8 cellular contexts compared by ENCODE assay signal in genomic region chr9:136840877-136841645, GRCh38. TPM values are rescaled to one million over a fixed set of nuclear protein-coding genes. Genes with fewer than 3 reads are reported as not detected.
DNase-seq lines count a peak whose midpoint lies in the region; ATAC-seq and TF ChIP-seq lines count a peak whose summit lies in the region.

No MANE protein-coding gene starts in this region.

- H3K36me3 ChIP-seq in neural progenitor cell = no peaks in the 10 kb centered on the region

- H3K4me1 ChIP-seq in neural progenitor cell = peaks cover 23% of the 10 kb centered on the region

- no peaks in the 10 kb centered on the region for H3K9me3 Mint-ChIP-seq in neural progenitor cell
- no peaks in the 10 kb centered on the region for H3K9me3 Mint-ChIP-seq in activated T-cell treated with anti-CD3 and anti-CD28 coated beads, Interleukin-2, amount 50 U/mL, for 72 hours
- no peaks in the 10 kb centered on the region for H3K9me3 Mint-ChIP-seq in CD4-positive, alpha-beta T cell

- POLR2A ChIA-PET in CD4-positive, alpha-beta T cell (lab: Charles Lee) = interaction anchor here (1.6 kb wide), 1 partner anchor 11 kb away, joined by 4 read pairs; the partner anchor contains the start of gene MAMDC4

- peak overlapping the region; percentile 14 for H3K4me2 ChIP-seq in neural progenitor cell

- H2AFZ ChIP-seq in neural progenitor cell (replicated peaks) = no peak overlapping the region

- CTCF ChIA-PET in CD4-positive, alpha-beta T cell (lab: Charles Lee) = interaction anchor here (1.1 to 3.2 kb wide), 3 partner anchors 144 to 194 kb away, joined by 3 to 20 read pairs (median 6); partner anchors contain the start of gene CLIC3

- H3K4me1 Mint-ChIP-seq in neural progenitor cell = peaks cover 23% of the 10 kb centered on the region
- H3K4me1 Mint-ChIP-seq in activated T-cell treated with anti-CD3 and anti-CD28 coated beads, Interleukin-2, amount 50 U/mL, for 72 hours (ENCODE audit: low read depth) = peaks cover 18% of the 10 kb centered on the region
- peaks cover 15% of the 10 kb centered on the region for H3K4me1 Mint-ChIP-seq in CD4-positive, alpha-beta T cell (ENCODE audit: low read depth)

- peak overlapping the region; percentile 74 for H3K27ac ChIP-seq in neural progenitor cell
- H3K27ac ChIP-seq in CD4-positive, alpha-beta T cell (ENCODE audit: low read depth, low read length) = no peak overlapping the region

- DNase-seq in NCI-H1436 (lab: John Stamatoyannopoulos, UW) (peak; percentile 52), NCI-H1436 treated with DMSO at 0.1 percent for 48 hours (lab: John Stamatoyannopoulos, UW) (no peak), NCI-H526 (lab: John Stamatoyannopoulos, UW) (peak; percentile 61 to 82), dermis blood vessel endothelial cell (peak; percentile 37), neural progenitor cell (ENCODE audit: low spot score) (peak; percentile 51)
- DNase-seq in activated T-cell treated with anti-CD3 and anti-CD28 coated beads, Interleukin-2, amount 50 U/mL, for 72 hours = no peak
- DNase-seq in stimulated activated CD4-positive, alpha-beta T cell treated with anti-CD3 and anti-CD28 coated beads, Interleukin-12 subunit alpha, Interleukin-12 subunit beta, amount 100 ng/mL, for 4 hours = no peak
- no peak for DNase-seq in CD4-positive, alpha-beta T cell

- no peaks in the 10 kb centered on the region for H3K79me2 ChIP-seq in neural progenitor cell (ENCODE audit: low read depth)

- H3K27me3 ChIP-seq in neural progenitor cell = peaks cover 9% of the 10 kb centered on the region
- H3K27me3 ChIP-seq in CD4-positive, alpha-beta T cell (ENCODE audit: control insufficient read depth, insufficient read depth, low read length) = peaks cover 11% of the 10 kb centered on the region

- peaks cover 15% of the 10 kb centered on the region for H3K27me3 Mint-ChIP-seq in neural progenitor cell (ENCODE audit: insufficient read depth, low read depth)
- H3K27me3 Mint-ChIP-seq in activated T-cell treated with anti-CD3 and anti-CD28 coated beads, Interleukin-2, amount 50 U/mL, for 72 hours (ENCODE audit: low read depth) = no peaks in the 10 kb centered on the region
- peaks cover 16% of the 10 kb centered on the region for H3K27me3 Mint-ChIP-seq in CD4-positive, alpha-beta T cell

- peaks cover 40% of the 10 kb centered on the region for H4K20me1 ChIP-seq in neural progenitor cell (ENCODE audit: low read depth)

- no peaks in the 10 kb centered on the region for H3K36me3 Mint-ChIP-seq in neural progenitor cell
- H3K36me3 Mint-ChIP-seq in activated T-cell treated with anti-CD3 and anti-CD28 coated beads, Interleukin-2, amount 50 U/mL, for 72 hours (ENCODE audit: insufficient read depth in 2 of 2) = no peaks in the 10 kb centered on the region
- peaks cover 5% of the 10 kb centered on the region for H3K36me3 Mint-ChIP-seq in CD4-positive, alpha-beta T cell (ENCODE audit: low read depth)

- peak overlapping the region; percentile 46 for H3K27ac Mint-ChIP-seq in neural progenitor cell
- H3K27ac Mint-ChIP-seq in activated T-cell treated with anti-CD3 and anti-CD28 coated beads, Interleukin-2, amount 50 U/mL, for 72 hours = no peak overlapping the region
- no peak overlapping the region for H3K27ac Mint-ChIP-seq in CD4-positive, alpha-beta T cell

- TF ChIP-seq CTCF in neural progenitor cell (IDR thresholded peaks at IDR 0.05) = no peak
- no peak for TF ChIP-seq CTCF in CD4-positive, alpha-beta T cell (IDR thresholded peaks at IDR 0.05)

- no peak overlapping the region for H3K9ac ChIP-seq in neural progenitor cell

- H3F3A ChIP-seq in neural progenitor cell (ENCODE audit: low read depth) = peaks cover 28% of the 10 kb centered on the region

- H3K4me3 ChIP-seq in neural progenitor cell = no peak overlapping the region

- no peaks in the 10 kb centered on the region for H3K9me3 ChIP-seq in neural progenitor cell (ENCODE audit: low read depth)
- H3K9me3 ChIP-seq in CD4-positive, alpha-beta T cell (ENCODE audit: control insufficient read depth, low read length) = no peaks in the 10 kb centered on the region

- no peak overlapping the region for H3K4me3 Mint-ChIP-seq in neural progenitor cell
- no peak overlapping the region for H3K4me3 Mint-ChIP-seq in activated T-cell treated with anti-CD3 and anti-CD28 coated beads, Interleukin-2, amount 50 U/mL, for 72 hours
- no peak overlapping the region for H3K4me3 Mint-ChIP-seq in CD4-positive, alpha-beta T cell

- no peak for ATAC-seq in activated T-cell treated with anti-CD3 and anti-CD28 coated beads, Interleukin-2, amount 50 U/mL, for 72 hours (replicated peaks in 1 of 2)
- ATAC-seq in CD4-positive, alpha-beta T cell (ENCODE audit: poor library complexity) = no peak

- intact Hi-C loops in CD4-positive, alpha-beta T cell (cut with DNase I, micrococcal nuclease) = loop anchor here (2.0 to 10.0 kb wide), 2 partner anchors 32 to 104 kb away; partner anchors contain the start of genes C8G (in 1 of the 2) and FBXW5 (in 1 of the 2)

RNA-seq across cellular contexts. Expression of gene AJM1, which starts 1.2 kb away (rescaled TPM):
- total RNA-seq in dermis blood vessel endothelial cell = 1.0 TPM in 2 replicates
- total RNA-seq in neural progenitor cell (ENCODE audit: low replicate concordance) = 0.77 TPM in 1 of 2 replicates, not detected in the other
- 1 to 10 TPM; 5.3 to 5.7 TPM for total RNA-seq in activated T-cell treated with anti-CD3 and anti-CD28 coated beads, Interleukin-2, amount 50 U/mL, for 72 hours
- 1 to 10 TPM; 1.1 to 1.2 TPM for total RNA-seq in CD4-positive, alpha-beta T cell

RNA-seq across cellular contexts. Expression of gene PHPT1, which starts 8.1 kb away (rescaled TPM):
- total RNA-seq in dermis blood vessel endothelial cell (99.0 and 104 TPM in 2 replicates), neural progenitor cell (ENCODE audit: low replicate concordance) (58.8 and 110 TPM in 2 replicates)
- 100 to 1,000 TPM in 1 of 2 donors, 10 to 100 TPM in 1; 95.7 to 111 TPM for total RNA-seq in activated T-cell treated with anti-CD3 and anti-CD28 coated beads, Interleukin-2, amount 50 U/mL, for 72 hours
- total RNA-seq in CD4-positive, alpha-beta T cell = 10 to 100 TPM; 13.6 to 17.8 TPM

RNA-seq across cellular contexts. Expression of gene MAMDC4, which starts 11.1 kb away (rescaled TPM):
- 2.0 and 5.1 TPM in 2 replicates for total RNA-seq in dermis blood vessel endothelial cell
- total RNA-seq in neural progenitor cell (ENCODE audit: low replicate concordance) = 2.6 and 8.3 TPM in 2 replicates
- 10 to 100 TPM; 11.7 to 14.8 TPM for total RNA-seq in activated T-cell treated with anti-CD3 and anti-CD28 coated beads, Interleukin-2, amount 50 U/mL, for 72 hours
- 1 to 10 TPM; 2.2 to 3.4 TPM for total RNA-seq in CD4-positive, alpha-beta T cell

RNA-seq across cellular contexts. Expression of gene EDF1, which starts 25.0 kb away (rescaled TPM):
- total RNA-seq in dermis blood vessel endothelial cell (309 and 438 TPM in 2 replicates), neural progenitor cell (ENCODE audit: low replicate concordance) (269 and 293 TPM in 2 replicates)
- 100 to 1,000 TPM; 254 to 267 TPM for total RNA-seq in activated T-cell treated with anti-CD3 and anti-CD28 coated beads, Interleukin-2, amount 50 U/mL, for 72 hours
- 100 to 1,000 TPM; 215 to 220 TPM for total RNA-seq in CD4-positive, alpha-beta T cell

RNA-seq across cellular contexts. Expression of gene RABL6, which starts 33.3 kb away (rescaled TPM):
- 69.1 and 95.8 TPM in 2 replicates for total RNA-seq in dermis blood vessel endothelial cell
- 71.2 and 148 TPM in 2 replicates for total RNA-seq in neural progenitor cell (ENCODE audit: low replicate concordance)
- total RNA-seq in activated T-cell treated with anti-CD3 and anti-CD28 coated beads, Interleukin-2, amount 50 U/mL, for 72 hours = 10 to 100 TPM; 65.7 to 66.8 TPM
- 10 to 100 TPM; 46.4 to 48.5 TPM for total RNA-seq in CD4-positive, alpha-beta T cell

Comparison
In these comparisons a context has a peak if more than half of its experiments do, and no peak if none do; other contexts are left out.
1. DNase-seq: peak in NCI-H1436 (single experiment), NCI-H526 (2 of 2), dermis blood vessel endothelial cell (single experiment) and neural progenitor cell (single experiment); none in NCI-H1436 treated with DMSO at 0.1 percent for 48 hours (single experiment), activated T-cell treated with anti-CD3 and anti-CD28 coated beads, Interleukin-2, amount 50 U/mL, for 72 hours (0 of 2), stimulated activated CD4-positive, alpha-beta T cell treated with anti-CD3 and anti-CD28 coated beads, Interleukin-12 subunit alpha, Interleukin-12 subunit beta, amount 100 ng/mL, for 4 hours (single experiment) and CD4-positive, alpha-beta T cell (0 of 10).